Comparison of ENCODE assay signal across 18 cellular contexts in genomic region chr1:51689643-51690042, GRCh38.
DNase-seq lines count a peak whose midpoint lies in the region; ATAC-seq, FAIRE-seq and TF ChIP-seq lines count a peak whose summit lies in the region.
"Had no signal": no experiment of that assay in that cellular context is flagged by ENCODE, and none has a peak within 500 bp of the region (broad histone marks: within the 10 kb centered on the region; RNA-seq: fewer than 3 reads in every experiment).

No MANE protein-coding gene starts in this region.

- H3K9me3 ChIP-seq in heart right ventricle (no peaks in the 10 kb centered on the region), right atrium auricular region (no peaks in the 10 kb centered on the region), tibial artery (no peaks in the 10 kb centered on the region)
- H3K9me3 ChIP-seq: esophagus squamous epithelium, transverse colon had no signal

- no peak overlapping the region for H3K23ac ChIP-seq in mesendoderm (ENCODE audit: low read length)

- no peak overlapping the region for H3K4me2 ChIP-seq in mesendoderm (ENCODE audit: low read length)

- H3K36me3 ChIP-seq in heart right ventricle, result no peaks in the 10 kb centered on the region
- no peaks in the 10 kb centered on the region for H3K36me3 ChIP-seq in right atrium auricular region
- no peaks in the 10 kb centered on the region for H3K36me3 ChIP-seq in mesendoderm (ENCODE audit: control insufficient read depth, insufficient read depth, low read length)
- no peaks in the 10 kb centered on the region for H3K36me3 ChIP-seq in tibial artery
- H3K36me3 ChIP-seq: esophagus squamous epithelium, transverse colon had no signal

- no peak overlapping the region for H3K18ac ChIP-seq in mesendoderm (ENCODE audit: low read length)

- H3K9ac ChIP-seq in mesendoderm (ENCODE audit: low read length), result no peak overlapping the region

- no peaks in the 10 kb centered on the region for H3K36me3 Mint-ChIP-seq in WTC11
- H3K36me3 Mint-ChIP-seq: natural killer cell treated with Interleukin-12 subunit alpha and Interleukin-12 subunit beta and Interleukin-15 and Interleukin-18, amount 100 ng/mL, for 72 hours; stimulated activated effector memory CD8-positive, alpha-beta T cell treated with anti-CD3 and anti-CD28 coated beads, Interleukin-12 subunit alpha, Interleukin-12 subunit beta, amount 100 ng/mL, for 72 hours had no signal

- no peaks in the 10 kb centered on the region for H3K27me3 Mint-ChIP-seq in WTC11 (ENCODE audit: low read depth)
- H3K27me3 Mint-ChIP-seq: activated naive CD8-positive, alpha-beta T cell treated with anti-CD3 and anti-CD28 coated beads, Interleukin-2, amount 50 U/mL, for 24 hours; activated T-helper 17 cell treated with anti-CD3 and anti-CD28 coated beads, Interleukin-2, amount 50 U/mL, for 72 hours; CD4-positive, CD25-positive, alpha-beta regulatory T cell; natural killer cell treated with Interleukin-12 subunit alpha and Interleukin-12 subunit beta and Interleukin-15 and Interleukin-18, amount 100 ng/mL, for 72 hours had no signal

- DNase-seq in heart right ventricle (no peak), right atrium auricular region (ENCODE audit: low spot score) (no peak), WTC11 (ENCODE audit: low spot score) (no peak), mesendoderm (peak; percentile 75), tibial artery (no peak), GM20000 (ENCODE audit: low spot score) (no peak), GM12891 (ENCODE audit: insufficient read length, low spot score) (no peak)
- DNase-seq: activated naive CD8-positive, alpha-beta T cell treated with anti-CD3 and anti-CD28 coated beads, Interleukin-2, amount 50 U/mL, for 24 hours; CD4-positive, CD25-positive, alpha-beta regulatory T cell; DMS79 treated with DMSO at 0.1 percent for 48 hours; esophagus squamous epithelium; NCI-H526 treated with DMSO at 0.1 percent for 48 hours; transverse colon had no signal

- FAIRE-seq in GM12891 (lab: Jason Lieb, UNC), result no peak

- H3K4me1 ChIP-seq in heart right ventricle (peaks cover 6 to 66% (median 49%) of the 10 kb centered on the region in 9 donors), right atrium auricular region (peaks cover 0 to 56% of the 10 kb centered on the region in 2 donors), mesendoderm (ENCODE audit: control insufficient read depth, low read depth, low read length) (peaks cover 2% of the 10 kb centered on the region), tibial artery (peaks cover 9 to 98% (median 37%) of the 10 kb centered on the region in 4 donors)

- ATAC-seq in heart right ventricle, result no peak
- ATAC-seq in WTC11, result no peak
- no peak for ATAC-seq in HG02759 (IDR thresholded peaks at IDR 0.05; ENCODE audit: unreplicated experiment)
- ATAC-seq: activated CD4-positive, CD25-positive, alpha-beta regulatory T cell treated with anti-CD3 and anti-CD28 coated beads, Interleukin-2, amount 50 U/mL, for 24 hours; activated naive CD8-positive, alpha-beta T cell treated with anti-CD3 and anti-CD28 coated beads, Interleukin-2, amount 50 U/mL, for 24 hours; activated T-helper 17 cell treated with anti-CD3 and anti-CD28 coated beads, Interleukin-2, amount 50 U/mL, for 72 hours; natural killer cell treated with Interleukin-12 subunit alpha and Interleukin-12 subunit beta and Interleukin-15 and Interleukin-18, amount 100 ng/mL, for 72 hours; stimulated activated effector memory CD8-positive, alpha-beta T cell treated with anti-CD3 and anti-CD28 coated beads, Interleukin-12 subunit alpha, Interleukin-12 subunit beta, amount 100 ng/mL, for 72 hours had no signal

- H3K27me3 ChIP-seq in heart right ventricle, result no peaks in the 10 kb centered on the region
- H3K27me3 ChIP-seq in right atrium auricular region, result no peaks in the 10 kb centered on the region
- H3K27me3 ChIP-seq in mesendoderm (ENCODE audit: insufficient read depth, low read length, poor library complexity), result no peaks in the 10 kb centered on the region
- H3K27me3 ChIP-seq in tibial artery, result no peaks in the 10 kb centered on the region
- H3K27me3 ChIP-seq: esophagus squamous epithelium, transverse colon had no signal

- H4K5ac ChIP-seq in mesendoderm (ENCODE audit: low read length), result no peak overlapping the region

- intact Hi-C loops in heart right ventricle (cut with DNase I), result no loop called here
- intact Hi-C loops in tibial artery (cut with DNase I; ENCODE audit: low total_unique reads), result no loop called here

- H3K79me2 ChIP-seq in mesendoderm (ENCODE audit: control insufficient read depth, insufficient read depth, low read length), result peaks cover 2% of the 10 kb centered on the region

- H3K27ac Mint-ChIP-seq in WTC11, result peak overlapping the region; percentile 81; the same call in 1 of the 2 replicates
- H3K27ac Mint-ChIP-seq: activated naive CD8-positive, alpha-beta T cell treated with anti-CD3 and anti-CD28 coated beads, Interleukin-2, amount 50 U/mL, for 24 hours; activated T-helper 17 cell treated with anti-CD3 and anti-CD28 coated beads, Interleukin-2, amount 50 U/mL, for 72 hours; natural killer cell treated with Interleukin-12 subunit alpha and Interleukin-12 subunit beta and Interleukin-15 and Interleukin-18, amount 100 ng/mL, for 72 hours; stimulated activated effector memory CD8-positive, alpha-beta T cell treated with anti-CD3 and anti-CD28 coated beads, Interleukin-12 subunit alpha, Interleukin-12 subunit beta, amount 100 ng/mL, for 72 hours had no signal

- no peak overlapping the region for H3K4ac ChIP-seq in mesendoderm (ENCODE audit: low read depth, low read length)

- peak overlapping the region in 7 of 10 donors; percentile 29 to 70 (median 39) for H3K27ac ChIP-seq in heart right ventricle
- peak overlapping the region in 1 of 2 donors; percentile 49 for H3K27ac ChIP-seq in right atrium auricular region
- no peak overlapping the region for H3K27ac ChIP-seq in mesendoderm (ENCODE audit: low read depth, low read length)
- H3K27ac ChIP-seq in tibial artery, result peak overlapping the region; percentile 25 to 31
- H3K27ac ChIP-seq: esophagus squamous epithelium had no signal

- no peak overlapping the region for H2BK120ac ChIP-seq in mesendoderm (ENCODE audit: low read depth, low read length)

- CTCF ChIA-PET in WTC11 (lab: Charles Lee), result no interaction called here

- no peak overlapping the region for H2BK5ac ChIP-seq in mesendoderm (ENCODE audit: low read length)

- H2AK5ac ChIP-seq in mesendoderm (ENCODE audit: low read length), result no peak overlapping the region

- H3K4me3 ChIP-seq in heart right ventricle (no peak overlapping the region), right atrium auricular region (no peak overlapping the region), mesendoderm (ENCODE audit: low read length) (no peak overlapping the region), tibial artery (no peak overlapping the region)
- H3K4me3 ChIP-seq: esophagus squamous epithelium, transverse colon had no signal

- H3K9me3 Mint-ChIP-seq in WTC11, result no peaks in the 10 kb centered on the region
- H3K9me3 Mint-ChIP-seq: activated naive CD8-positive, alpha-beta T cell treated with anti-CD3 and anti-CD28 coated beads, Interleukin-2, amount 50 U/mL, for 24 hours; activated T-helper 17 cell treated with anti-CD3 and anti-CD28 coated beads, Interleukin-2, amount 50 U/mL, for 72 hours; CD4-positive, CD25-positive, alpha-beta regulatory T cell; natural killer cell treated with Interleukin-12 subunit alpha and Interleukin-12 subunit beta and Interleukin-15 and Interleukin-18, amount 100 ng/mL, for 72 hours; stimulated activated effector memory CD8-positive, alpha-beta T cell treated with anti-CD3 and anti-CD28 coated beads, Interleukin-12 subunit alpha, Interleukin-12 subunit beta, amount 100 ng/mL, for 72 hours had no signal

- peaks cover 11% of the 10 kb centered on the region for H3K4me1 Mint-ChIP-seq in WTC11

- H3K56ac ChIP-seq in mesendoderm (ENCODE audit: low read length), result no peak overlapping the region

- TF ChIP-seq CTCF in heart right ventricle (IDR thresholded peaks at IDR 0.05) (no peak), right atrium auricular region (IDR thresholded peaks at IDR 0.05) (no peak), WTC11 (IDR thresholded peaks at IDR 0.05) (no peak), tibial artery (IDR thresholded peaks at IDR 0.05) (no peak), GM20000 (IDR thresholded peaks at IDR 0.05; ENCODE audit: extremely low read depth, missing control alignments) (no peak)

- TF ChIP-seq POLR2A in GM12891 (IDR thresholded peaks at IDR 0.05; ENCODE audit: low read depth, low read length), result no peak

- POLR2A ChIA-PET in WTC11 (lab: Charles Lee), result interaction anchor here (0.6 kb wide), 1 partner anchor 62 kb away, joined by 3 read pairs; no protein-coding TSS in a partner anchor

- H4K8ac ChIP-seq in mesendoderm (ENCODE audit: low read depth, low read length), result no peak overlapping the region

- H2BK15ac ChIP-seq in mesendoderm (replicated peaks; ENCODE audit: low read depth), result no peak overlapping the region

- no peak overlapping the region for H3K4me3 Mint-ChIP-seq in WTC11
- H3K4me3 Mint-ChIP-seq: activated naive CD8-positive, alpha-beta T cell treated with anti-CD3 and anti-CD28 coated beads, Interleukin-2, amount 50 U/mL, for 24 hours; activated T-helper 17 cell treated with anti-CD3 and anti-CD28 coated beads, Interleukin-2, amount 50 U/mL, for 72 hours; CD4-positive, CD25-positive, alpha-beta regulatory T cell; natural killer cell treated with Interleukin-12 subunit alpha and Interleukin-12 subunit beta and Interleukin-15 and Interleukin-18, amount 100 ng/mL, for 72 hours; stimulated activated effector memory CD8-positive, alpha-beta T cell treated with anti-CD3 and anti-CD28 coated beads, Interleukin-12 subunit alpha, Interleukin-12 subunit beta, amount 100 ng/mL, for 72 hours had no signal

- H3K79me1 ChIP-seq in mesendoderm (ENCODE audit: low read length), result peaks cover 3% of the 10 kb centered on the region

TF ChIP-seq in GM12891, 5 proteins besides CTCF, POLR2A, EP300 and RAD21:
- TF ChIP-seq POU2F2 (IDR thresholded peaks at IDR 0.05; ENCODE audit: low read depth, low read length), result no peak
- TF ChIP-seq SPI1 (IDR thresholded peaks at IDR 0.05; ENCODE audit: low read depth, low read length), result no peak
- no peak for TF ChIP-seq PAX5 (IDR thresholded peaks at IDR 0.05; ENCODE audit: insufficient read depth, low read length, severe bottlenecking)
- TF ChIP-seq POLR2AphosphoS5 (IDR thresholded peaks at IDR 0.05; ENCODE audit: low read depth, low read length), result no peak
- no peak for TF ChIP-seq TAF1 (IDR thresholded peaks at IDR 0.05; ENCODE audit: low read depth, low read length)
